In the genomic region with DNA sequence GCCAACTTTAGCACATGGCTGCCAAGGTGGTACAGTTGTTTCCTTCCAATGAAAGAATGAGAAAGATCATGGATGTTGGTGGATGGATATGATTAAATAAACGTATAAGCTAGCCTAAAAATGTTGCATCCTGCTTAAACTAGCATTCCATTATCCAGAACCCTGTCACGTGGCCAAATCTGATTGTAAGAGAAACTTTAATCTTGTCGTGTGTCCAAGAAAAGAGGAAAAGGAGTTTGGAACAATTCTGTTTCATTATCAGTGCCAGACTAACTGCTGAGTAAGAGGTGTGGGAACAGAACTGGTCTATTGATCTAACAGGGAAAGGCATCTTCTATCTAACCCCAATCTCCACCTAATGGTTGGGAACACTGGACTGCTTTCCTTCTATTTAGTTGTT, we compare ENCODE assay signal across 26 cellular contexts.
"Had no signal": no experiment of that assay in that cellular context is flagged by ENCODE, and none has a peak within 500 bp of the region (broad histone marks: within the 10 kb centered on the region; RNA-seq: fewer than 3 reads in every experiment).

No MANE protein-coding gene starts in this region.

- H3K27me3 Mint-ChIP-seq: activated B cell treated with CpG ODN at 0.5 μM for 24 hours; activated CD4-positive, alpha-beta T cell treated with anti-CD3 and anti-CD28 coated beads, Interleukin-2, amount 10 ng/mL, durations not matched to agents 24 days and 14 days; activated naive CD8-positive, alpha-beta T cell treated with anti-CD3 and anti-CD28 coated beads, Interleukin-2, amount 50 U/mL, for 24 hours had no signal

- DNase-seq: activated B cell treated with CpG ODN at 0.5 μM for 24 hours; activated CD4-positive, alpha-beta T cell treated with anti-CD3 and anti-CD28 coated beads for 1 hour; activated CD4-positive, alpha-beta T cell treated with anti-CD3 and anti-CD28 coated beads, Interleukin-2, amount 10 ng/mL, durations not matched to agents 24 days and 14 days; activated CD4-positive, alpha-beta T cell treated with anti-CD3 and anti-CD28 coated beads, Interleukin-2, amount 50 U/mL, for 48 hours; activated effector memory CD4-positive, alpha-beta T cell treated with anti-CD3 and anti-CD28 coated beads, Interleukin-2, amount 50 U/mL, for 16 hours; activated naive CD4-positive, alpha-beta T cell treated with Interleukin-2 at 50 U/mL for 16 hours; activated naive CD8-positive, alpha-beta T cell treated with anti-CD3 and anti-CD28 coated beads, Interleukin-2, amount 50 U/mL, for 24 hours; activated T-cell treated with anti-CD3 and anti-CD28 coated beads, Interleukin-2, amount 50 U/mL, for 4 hours; amygdala; body of pancreas; central memory CD4-positive, alpha-beta T cell; KBM-7; NCI-H1092; NCI-H1417; NCI-H1930; NCI-H2171 treated with DMSO at 0.1 percent for 48 hours; NCI-H226; NCI-H526 treated with DMSO at 0.1 percent for 48 hours; NCI-H82; RPMI8226; SJCRH30 had no signal

- H3K4me3 Mint-ChIP-seq: activated B cell treated with CpG ODN at 0.5 μM for 24 hours; activated CD4-positive, alpha-beta T cell treated with anti-CD3 and anti-CD28 coated beads, Interleukin-2, amount 10 ng/mL, durations not matched to agents 24 days and 14 days; activated naive CD8-positive, alpha-beta T cell treated with anti-CD3 and anti-CD28 coated beads, Interleukin-2, amount 50 U/mL, for 24 hours; activated T-cell treated with anti-CD3 and anti-CD28 coated beads, Interleukin-2, amount 50 U/mL, for 4 hours; T-helper 1 cell treated with Interleukin-12 subunit alpha and Interleukin-12 subunit beta and Interleukin-4 antibody, amounts not matched to agents 30 μg/mL and 1 μg/mL, for 36 hours had no signal

- ATAC-seq: activated naive CD4-positive, alpha-beta T cell treated with anti-CD3 and anti-CD28 coated beads, Interleukin-2, amount 50 U/mL, for 72 hours; activated naive CD8-positive, alpha-beta T cell treated with anti-CD3 and anti-CD28 coated beads, Interleukin-2, amount 50 U/mL, for 24 hours; activated T-cell treated with anti-CD3 and anti-CD28 coated beads, Interleukin-2, amount 50 U/mL, for 4 hours; body of pancreas; Panc1; Right ventricle myocardium inferior had no signal

- H3K4me1 ChIP-seq: body of pancreas, SJCRH30 had no signal

- H3K4me1 Mint-ChIP-seq: activated B cell treated with CpG ODN at 0.5 μM for 24 hours; activated CD4-positive, alpha-beta T cell treated with anti-CD3 and anti-CD28 coated beads, Interleukin-2, amount 10 ng/mL, durations not matched to agents 24 days and 14 days had no signal

- H3K9me3 Mint-ChIP-seq: activated B cell treated with CpG ODN at 0.5 μM for 24 hours; activated CD4-positive, alpha-beta T cell treated with anti-CD3 and anti-CD28 coated beads, Interleukin-2, amount 10 ng/mL, durations not matched to agents 24 days and 14 days; activated naive CD4-positive, alpha-beta T cell treated with anti-CD3 and anti-CD28 coated beads, Interleukin-2, amount 50 U/mL, for 72 hours; activated naive CD8-positive, alpha-beta T cell treated with anti-CD3 and anti-CD28 coated beads, Interleukin-2, amount 50 U/mL, for 24 hours; activated T-cell treated with anti-CD3 and anti-CD28 coated beads, Interleukin-2, amount 50 U/mL, for 4 hours; T-helper 1 cell treated with Interleukin-12 subunit alpha and Interleukin-12 subunit beta and Interleukin-4 antibody, amounts not matched to agents 30 μg/mL and 1 μg/mL, for 36 hours had no signal

- H3K27ac Mint-ChIP-seq: activated B cell treated with CpG ODN at 0.5 μM for 24 hours; activated CD4-positive, alpha-beta T cell treated with anti-CD3 and anti-CD28 coated beads, Interleukin-2, amount 10 ng/mL, durations not matched to agents 24 days and 14 days; activated naive CD4-positive, alpha-beta T cell treated with anti-CD3 and anti-CD28 coated beads, Interleukin-2, amount 50 U/mL, for 72 hours; activated naive CD8-positive, alpha-beta T cell treated with anti-CD3 and anti-CD28 coated beads, Interleukin-2, amount 50 U/mL, for 24 hours; T-helper 1 cell treated with Interleukin-12 subunit alpha and Interleukin-12 subunit beta and Interleukin-4 antibody, amounts not matched to agents 30 μg/mL and 1 μg/mL, for 36 hours had no signal

- H3K36me3 Mint-ChIP-seq: activated naive CD4-positive, alpha-beta T cell treated with anti-CD3 and anti-CD28 coated beads, Interleukin-2, amount 50 U/mL, for 72 hours had no signal

- H3K27ac ChIP-seq: body of pancreas, SJCRH30 had no signal

- H3K9me3 ChIP-seq: body of pancreas, SJCRH30 had no signal

- H3K27me3 ChIP-seq: body of pancreas, SJCRH30 had no signal

- FAIRE-seq: bronchial epithelial cell had no signal

- H3K36me3 ChIP-seq: SJCRH30 had no signal

- H3K4me3 ChIP-seq: body of pancreas, SJCRH30 had no signal
